Comparison of ENCODE assay signal across 17 cellular contexts in the genomic region with DNA sequence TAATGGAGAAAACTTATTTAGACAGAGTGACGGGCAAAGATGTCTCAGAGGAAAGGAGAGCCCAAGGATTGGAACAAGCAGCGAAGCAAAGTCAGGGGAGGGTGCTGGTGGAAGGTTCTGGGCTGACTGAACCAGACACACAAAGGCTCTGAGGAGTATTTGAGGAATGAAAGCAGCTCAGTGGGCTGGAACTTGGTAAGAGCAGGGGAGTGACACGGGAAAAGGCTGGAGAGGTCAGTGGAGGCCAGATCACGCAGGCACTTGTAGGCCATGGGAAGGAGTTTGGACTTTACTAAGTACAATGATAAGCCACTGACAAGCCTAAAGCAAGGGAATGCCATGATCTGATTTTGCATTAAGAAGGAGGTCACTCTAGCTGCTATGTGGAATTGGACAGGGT.
DNase-seq lines count a peak whose midpoint lies in the region; ATAC-seq and TF ChIP-seq lines count a peak whose summit lies in the region.
"Had no signal": no experiment of that assay in that cellular context is flagged by ENCODE, and none has a peak within 500 bp of the region (broad histone marks: within the 10 kb centered on the region; RNA-seq: fewer than 3 reads in every experiment).

No MANE protein-coding gene starts in this region.

- no peaks in the 10 kb centered on the region for H3K9me3 Mint-ChIP-seq in nephron

- H3K27ac ChIP-seq in upper lobe of right lung (no peak overlapping the region), heart left ventricle (no peak overlapping the region)
- H3K27ac ChIP-seq: RWPE1 had no signal

- H3K4me3 Mint-ChIP-seq in T-helper 17 cell (no peak overlapping the region), nephron (no peak overlapping the region)
- H3K4me3 Mint-ChIP-seq: CD4-positive, alpha-beta memory T cell had no signal

- no peak for TF ChIP-seq POLR2A in heart left ventricle (IDR thresholded peaks at IDR 0.05)

- no peak for DNase-seq in T-helper 17 cell
- DNase-seq in islet precursor cell, result peak; percentile 54
- no peak for DNase-seq in upper lobe of right lung
- DNase-seq in heart left ventricle, result no peak
- no peak for DNase-seq in DMS 273 treated with DMSO at 0.1 percent for 48 hours (lab: John Stamatoyannopoulos, UW)
- no peak for DNase-seq in HAP-1 (ENCODE audit: low spot score in 2 of 2)
- DNase-seq: BE2C; CD4-positive, alpha-beta memory T cell; DMS79; NCI-H1105 treated with DMSO at 0.1 percent for 48 hours; NCI-H1694 treated with DMSO at 0.1 percent for 48 hours; NCI-H2171; NCI-H748 treated with DMSO at 0.1 percent for 48 hours; PC-3 had no signal

- peaks cover 25% of the 10 kb centered on the region for H3K4me1 Mint-ChIP-seq in T-helper 17 cell
- peaks cover 35% of the 10 kb centered on the region for H3K4me1 Mint-ChIP-seq in nephron

- H3K4me1 ChIP-seq in upper lobe of right lung (peaks cover 13% of the 10 kb centered on the region), heart left ventricle (peaks cover 0 to 23% (median 0%) of the 10 kb centered on the region in 12 donors), HAP-1 (no peaks in the 10 kb centered on the region)
- H3K4me1 ChIP-seq: BE2C had no signal

- H3K9me3 ChIP-seq in T-helper 17 cell (ENCODE audit: control insufficient read depth, low read length, poor library complexity, severe bottlenecking) (no peaks in the 10 kb centered on the region), upper lobe of right lung (no peaks in the 10 kb centered on the region), heart left ventricle (no peaks in the 10 kb centered on the region), HAP-1 (no peaks in the 10 kb centered on the region)
- H3K9me3 ChIP-seq: BE2C had no signal

- ATAC-seq in T-helper 17 cell (no peak), upper lobe of right lung (peak; percentile 31), heart left ventricle (no peak)
- ATAC-seq: HCT116, PC-3 had no signal

- no peaks in the 10 kb centered on the region for H3K27me3 ChIP-seq in upper lobe of right lung
- peaks cover 0 to 10% (median 0%) of the 10 kb centered on the region in 9 donors for H3K27me3 ChIP-seq in heart left ventricle
- no peaks in the 10 kb centered on the region; the same call in 1 of the 2 replicates for H3K27me3 ChIP-seq in HAP-1 (ENCODE audit: low read depth)
- H3K27me3 ChIP-seq: BE2C had no signal

- no peaks in the 10 kb centered on the region for H3K36me3 ChIP-seq in upper lobe of right lung
- H3K36me3 ChIP-seq in heart left ventricle, result no peaks in the 10 kb centered on the region
- H3K36me3 ChIP-seq in HAP-1 (replicated peaks), result no peaks in the 10 kb centered on the region
- H3K36me3 ChIP-seq: BE2C had no signal

- intact Hi-C loops in upper lobe of right lung (cut with DNase I), result no loop called here
- intact Hi-C loops in heart left ventricle (cut with DNase I), result no loop called here

- H3K27me3 Mint-ChIP-seq in T-helper 17 cell (no peaks in the 10 kb centered on the region), nephron (ENCODE audit: low read depth) (no peaks in the 10 kb centered on the region)
- H3K27me3 Mint-ChIP-seq: CD4-positive, alpha-beta memory T cell had no signal

- H3K36me3 Mint-ChIP-seq in T-helper 17 cell (ENCODE audit: low read depth) (no peaks in the 10 kb centered on the region), nephron (ENCODE audit: low read depth) (no peaks in the 10 kb centered on the region)
- H3K36me3 Mint-ChIP-seq: CD4-positive, alpha-beta memory T cell had no signal

- peak overlapping the region; percentile 21 for H3K27ac Mint-ChIP-seq in T-helper 17 cell
- H3K27ac Mint-ChIP-seq in nephron, result peak overlapping the region; percentile 13 to 64 (median 50)

- in situ Hi-C loops in HAP-1 (cut with MboI; ENCODE audit: low sequenced_read_pairs), result no loop called here

- 76 to 95% (median 82%) methylated on average over 4 of the region's 4 CpGs for WGBS in heart left ventricle, 4 donors

- H3K4me3 ChIP-seq in upper lobe of right lung (no peak overlapping the region), heart left ventricle (no peak overlapping the region), HAP-1 (no peak overlapping the region)

- TF ChIP-seq CTCF in nephron (IDR thresholded peaks at IDR 0.05; ENCODE audit: unreplicated experiment in 3 of 3) (no peak), upper lobe of right lung (IDR thresholded peaks at IDR 0.05) (no peak), heart left ventricle (IDR thresholded peaks at IDR 0.05) (no peak)
